In genomic region chr20:52610749-52611148, GRCh38 we compare ENCODE assay signal across 28 cellular contexts.
DNase-seq lines count a peak whose midpoint lies in the region; ATAC-seq, FAIRE-seq and TF ChIP-seq lines count a peak whose summit lies in the region.
"Had no signal": no experiment of that assay in that cellular context is flagged by ENCODE, and none has a peak within 500 bp of the region (broad histone marks: within the 10 kb centered on the region; RNA-seq: fewer than 3 reads in every experiment).

No MANE protein-coding gene starts in this region.

- POLR2A ChIA-PET in HepG2 (lab: Yijun Ruan, JAX) (no interaction called here), WTC11 (lab: Charles Lee) (no interaction called here), H1 (lab: Charles Lee; ENCODE audit: partially characterized antibody) (no interaction called here)

- H2BK5ac ChIP-seq in H1 (ENCODE audit: low read depth, low read length): no peak overlapping the region

- H3K36me3 ChIP-seq in HepG2 (replicated peaks in 1 of 2; ENCODE audit: control insufficient read depth in 1 of 2, insufficient read depth in 2 of 2, low read length in 2 of 2) (no peaks in the 10 kb centered on the region), right lobe of liver (no peaks in the 10 kb centered on the region), H1 (ENCODE audit: control insufficient read depth in 2 of 4, insufficient read depth in 4 of 4, low read length in 3 of 4) (no peaks in the 10 kb centered on the region), hepatocyte (replicated peaks; ENCODE audit: insufficient read depth, low read depth) (no peaks in the 10 kb centered on the region)
- H3K36me3 ChIP-seq: BE2C, BLaER1 had no signal

- no TSS peak for BruUV-seq in HepG2 (replicated peaks; lab: Mats Ljungman, UMichigan)

- no peak overlapping the region for H3K23ac ChIP-seq in H1 (ENCODE audit: insufficient read length)

- H3K9ac ChIP-seq in HepG2 (ENCODE audit: insufficient read depth, low read depth, low read length) (no peak overlapping the region), H1 (replicated peaks in 1 of 4; ENCODE audit: extremely low read depth in 1 of 4, low read depth in 3 of 4, low read length in 3 of 4) (no peak overlapping the region)
- H3K9ac ChIP-seq: BLaER1 had no signal

- CTCF ChIA-PET in HepG2 (lab: Yijun Ruan, JAX; ENCODE audit: low intra/inter-chr PET ratio, low total read pairs) (no interaction called here), WTC11 (lab: Charles Lee) (no interaction called here), H1 (lab: Charles Lee; ENCODE audit: partially characterized antibody) (no interaction called here)

- TF ChIP-seq POLR2A in HepG2 (IDR thresholded peaks at IDR 0.05; ENCODE audit: insufficient read depth in 1 of 2, low read depth in 2 of 2, low read length in 2 of 2) (no peak), right lobe of liver (IDR thresholded peaks at IDR 0.05) (no peak), H1 (IDR thresholded peaks at IDR 0.05; ENCODE audit: control extremely low read depth in 1 of 2, low read depth in 2 of 2, low read length in 2 of 2) (no peak)

- H3K79me2 ChIP-seq in HepG2 (ENCODE audit: insufficient read depth, low read length) (no peaks in the 10 kb centered on the region), H1 (ENCODE audit: control insufficient read depth in 1 of 2, insufficient read depth in 2 of 2, low read length in 2 of 2) (no peaks in the 10 kb centered on the region), hepatocyte (no peaks in the 10 kb centered on the region)

- no peak for FAIRE-seq in HepG2 (lab: Jason Lieb, UNC)
- FAIRE-seq in H1 (lab: Jason Lieb, UNC): no peak
- FAIRE-seq: A549, GM12878, GM12892, GM18507, GM19239 had no signal

- H3K27ac ChIP-seq in HepG2 (ENCODE audit: extremely low read length, insufficient read depth, low read length) (no peak overlapping the region), right lobe of liver (no peak overlapping the region), H1 (ENCODE audit: low read depth, low read length) (no peak overlapping the region), hepatocyte (no peak overlapping the region)
- H3K27ac ChIP-seq: 22Rv1, A549, BLaER1 had no signal

- TF ChIP-seq CTCF in HepG2 (CRISPR knock-in tag; IDR thresholded peaks at IDR 0.05) (no peak), right lobe of liver (IDR thresholded peaks at IDR 0.05) (no peak), WTC11 (IDR thresholded peaks at IDR 0.05) (no peak), H1 (IDR thresholded peaks at IDR 0.05; ENCODE audit: control extremely low read depth in 1 of 3, insufficient read depth in 1 of 3, low read depth in 1 of 3, low read length in 3 of 3) (no peak), hepatocyte (IDR thresholded peaks at IDR 0.05; ENCODE audit: poor library complexity) (no peak)

- peaks cover 47% of the 10 kb centered on the region for H3K9me3 ChIP-seq in HepG2 (ENCODE audit: low read length)
- no peaks in the 10 kb centered on the region for H3K9me3 ChIP-seq in right lobe of liver
- H3K9me3 ChIP-seq in H1 (ENCODE audit: insufficient read depth in 2 of 2, low read depth in 1 of 2, low read length in 1 of 2): no peaks in the 10 kb centered on the region
- H3K9me3 ChIP-seq in hepatocyte (ENCODE audit: low read depth): no peaks in the 10 kb centered on the region
- H3K9me3 ChIP-seq: A549, BE2C had no signal

- H3K14ac ChIP-seq in H1 (ENCODE audit: insufficient read length): no peak overlapping the region

- no peak for ATAC-seq in HepG2
- ATAC-seq in right lobe of liver: no peak
- ATAC-seq in WTC11: no peak
- no peak for ATAC-seq in HG03097 (IDR thresholded peaks at IDR 0.05; ENCODE audit: low FRiP score, unreplicated experiment)
- ATAC-seq: A549, GM12878 had no signal

- H3K27ac Mint-ChIP-seq in WTC11: no peak overlapping the region
- H3K27ac Mint-ChIP-seq: CD14-positive monocyte; CD4-positive, alpha-beta memory T cell; CD4-positive, CD25-positive, alpha-beta regulatory T cell; CD8-positive, alpha-beta memory T cell had no signal

- no peak overlapping the region for H3K4ac ChIP-seq in H1 (replicated peaks; ENCODE audit: insufficient read length, low read depth, low read length)

- H2BK20ac ChIP-seq in H1 (ENCODE audit: low read length): no peak overlapping the region

- intact Hi-C loops in HepG2 (cut with micrococcal nuclease; ENCODE audit: unreplicated experiment): no loop called here
- intact Hi-C loops in right lobe of liver (cut with DNase I): no loop called here

- H3K4me1 ChIP-seq in HepG2 (ENCODE audit: insufficient read depth, low read length): no peaks in the 10 kb centered on the region
- H3K4me1 ChIP-seq in right lobe of liver: no peaks in the 10 kb centered on the region
- H3K4me1 ChIP-seq in H1 (replicated peaks in 1 of 4; ENCODE audit: control insufficient read depth in 3 of 4, insufficient read depth in 4 of 4, low read length in 3 of 4): no peaks in the 10 kb centered on the region
- H3K4me1 ChIP-seq in hepatocyte (ENCODE audit: insufficient read depth): no peaks in the 10 kb centered on the region
- H3K4me1 ChIP-seq: A549, BE2C had no signal

- no peak overlapping the region for H4K91ac ChIP-seq in H1 (replicated peaks; ENCODE audit: insufficient read length, low read length)

- H3K4me3 ChIP-seq in HepG2 (replicated peaks in 1 of 3; ENCODE audit: insufficient read depth in 1 of 3, low read depth in 2 of 3, low read length in 3 of 3) (no peak overlapping the region), right lobe of liver (no peak overlapping the region), H1 (ENCODE audit: extremely low read depth in 1 of 4, insufficient read depth in 2 of 4, low read depth in 3 of 4, low read length in 4 of 4) (no peak overlapping the region), hepatocyte (no peak overlapping the region)
- H3K4me3 ChIP-seq: A549, BLaER1, GM12878 had no signal

- H3K9me3 Mint-ChIP-seq in WTC11: peaks cover 16% of the 10 kb centered on the region; the same call in 1 of the 2 replicates

- no peak overlapping the region for H3K4me2 ChIP-seq in HepG2 (ENCODE audit: low read depth, low read length)
- H3K4me2 ChIP-seq in H1 (ENCODE audit: insufficient read depth in 1 of 2, low read depth in 2 of 2, low read length in 2 of 2): no peak overlapping the region
- no peak overlapping the region for H3K4me2 ChIP-seq in hepatocyte
- H3K4me2 ChIP-seq: A549, BLaER1 had no signal

- H3K36me3 Mint-ChIP-seq in WTC11: no peaks in the 10 kb centered on the region
- H3K36me3 Mint-ChIP-seq: CD14-positive monocyte; CD4-positive, alpha-beta memory T cell; CD8-positive, alpha-beta memory T cell had no signal

- H3K56ac ChIP-seq in H1 (replicated peaks; ENCODE audit: insufficient read length, low read depth, low read length): no peak overlapping the region

- no peak overlapping the region for H4K8ac ChIP-seq in H1 (ENCODE audit: extremely low read depth, insufficient read depth, low read length)

- TF ChIP-seq RAD21 in HepG2 (CRISPR knock-in tag; IDR thresholded peaks at IDR 0.05) (no peak), H1 (IDR thresholded peaks at IDR 0.05 in 1 of 2, conservative IDR thresholded peaks at IDR 0.05 in 1 of 2; ENCODE audit: low read depth in 2 of 2, low read length in 2 of 2) (no peak)

- H3K18ac ChIP-seq in H1 (ENCODE audit: extremely low read depth, low read length): no peak overlapping the region

- H3K23me2 ChIP-seq in H1 (ENCODE audit: low read depth, low read length): peaks cover 4% of the 10 kb centered on the region; the same call in 1 of the 2 replicates

- in situ Hi-C loops in HepG2 (cut with HindIII; ENCODE audit: extremely low pct_ligation_motif_present, low pct_unique_long_range_greater_than_20kb): no loop called here

- no peak overlapping the region for H2BK120ac ChIP-seq in H1 (replicated peaks; ENCODE audit: low read depth, low read length)

- H3K79me1 ChIP-seq in H1 (ENCODE audit: low read depth, low read length): no peaks in the 10 kb centered on the region

- H4K5ac ChIP-seq in H1 (ENCODE audit: insufficient read length, low read depth, low read length): no peak overlapping the region

- H3K27me3 Mint-ChIP-seq in WTC11 (ENCODE audit: low read depth): peaks cover 4% of the 10 kb centered on the region; the same call in 1 of the 2 replicates
- H3K27me3 Mint-ChIP-seq: CD4-positive, CD25-positive, alpha-beta regulatory T cell had no signal

- no peak overlapping the region for H3K4me3 Mint-ChIP-seq in WTC11
- H3K4me3 Mint-ChIP-seq: CD14-positive monocyte; CD4-positive, alpha-beta memory T cell; CD4-positive, CD25-positive, alpha-beta regulatory T cell had no signal

- H2BK12ac ChIP-seq in H1 (ENCODE audit: low read depth, low read length): peak overlapping the region; percentile 33; the same call in 1 of the 2 replicates

- peaks cover 5% of the 10 kb centered on the region for H3K4me1 Mint-ChIP-seq in WTC11
- H3K4me1 Mint-ChIP-seq: CD14-positive monocyte; CD4-positive, alpha-beta memory T cell; CD4-positive, CD25-positive, alpha-beta regulatory T cell; CD8-positive, alpha-beta memory T cell had no signal

- no peak for TF ChIP-seq EP300 in HepG2 (IDR thresholded peaks at IDR 0.05; ENCODE audit: low read depth in 2 of 2, low read length in 2 of 2)
- no peak for TF ChIP-seq EP300 in HepG2 (CRISPR knock-in tag; IDR thresholded peaks at IDR 0.05; ENCODE audit: borderline replicate concordance)
- TF ChIP-seq EP300 in H1 (IDR thresholded peaks at IDR 0.05; ENCODE audit: borderline replicate concordance in 1 of 2, low read depth in 2 of 2, low read length in 2 of 2): no peak

- peak overlapping the region; percentile 68; the same call in 1 of the 2 replicates for H2AK5ac ChIP-seq in H1 (ENCODE audit: low read depth, low read length)

- H2AFZ ChIP-seq in HepG2 (ENCODE audit: low read length): no peak overlapping the region
- no peak overlapping the region for H2AFZ ChIP-seq in H1 (ENCODE audit: low read length)
- no peak overlapping the region for H2AFZ ChIP-seq in hepatocyte

- no peaks in the 10 kb centered on the region for H3K27me3 ChIP-seq in HepG2 (ENCODE audit: control insufficient read depth in 1 of 2, insufficient read depth in 2 of 2, low read length in 2 of 2)
- no peaks in the 10 kb centered on the region for H3K27me3 ChIP-seq in right lobe of liver
- no peaks in the 10 kb centered on the region for H3K27me3 ChIP-seq in H1 (replicated peaks in 1 of 4; ENCODE audit: control insufficient read depth in 3 of 4, extremely low read depth in 1 of 4, insufficient read depth in 3 of 4, low read length in 3 of 4)
- H3K27me3 ChIP-seq in hepatocyte: no peaks in the 10 kb centered on the region
- H3K27me3 ChIP-seq: BLaER1 had no signal

- DNase-seq in HepG2 (ENCODE audit: low spot score): no peak
- DNase-seq in right lobe of liver: no peak
- DNase-seq in WTC11 (ENCODE audit: low spot score): no peak
- no peak for DNase-seq in H1 (ENCODE audit: low read depth in 1 of 2, low spot score in 2 of 2)
- DNase-seq in AML-193 (lab: John Stamatoyannopoulos, UW): no peak
- no peak for DNase-seq in hepatocyte (ENCODE audit: low spot score)
- DNase-seq: BE2C; C1 segment of cervical spinal cord; CD4-positive, alpha-beta memory T cell; CD4-positive, CD25-positive, alpha-beta regulatory T cell; CD8-positive, alpha-beta memory T cell; COR-L47; DMS 273 treated with DMSO at 0.1 percent for 48 hours; DMS153; DMS53; DMS79; DND-41; EL; GDM1 had no signal

- H4K20me1 ChIP-seq in HepG2 (ENCODE audit: insufficient read depth, low read length) (no peaks in the 10 kb centered on the region), H1 (replicated peaks in 1 of 2; ENCODE audit: control insufficient read depth in 1 of 2, insufficient read depth in 2 of 2, low read length in 2 of 2) (no peaks in the 10 kb centered on the region), hepatocyte (ENCODE audit: insufficient read depth, poor library complexity, severe bottlenecking) (no peaks in the 10 kb centered on the region)
- H4K20me1 ChIP-seq: BLaER1 had no signal

- no peak overlapping the region for H2BK15ac ChIP-seq in H1 (ENCODE audit: low read length)

- no peaks in the 10 kb centered on the region for H3K9me2 ChIP-seq in hepatocyte (replicated peaks; ENCODE audit: insufficient read depth)

Comparison
In these comparisons a context has a peak if more than half of its experiments do, and no peak if none do; other contexts are left out.
1. Of the 50 proteins assayed by ChIP-seq in both HepG2 and WTC11: peak only in HepG2: none; only in WTC11: ZNF512; in both: none; in neither: 49.